In genomic region chrX:49053223-49054072, GRCh38 we compare ENCODE assay signal across 9 cellular contexts. TPM values are rescaled to one million over a fixed set of nuclear protein-coding genes. Genes with fewer than 3 reads are reported as not detected.
DNase-seq lines count a peak whose midpoint lies in the region; ATAC-seq, FAIRE-seq and TF ChIP-seq lines count a peak whose summit lies in the region.
"Had no signal": no experiment of that assay in that cellular context is flagged by ENCODE, and none has a peak within 500 bp of the region (broad histone marks: within the 10 kb centered on the region; RNA-seq: fewer than 3 reads in every experiment).

No MANE protein-coding gene starts in this region.

- no peak for TF ChIP-seq POLR2A in K562 (conservative IDR thresholded peaks at IDR 0.05)

- H3K36me3 Mint-ChIP-seq in T-helper 17 cell (ENCODE audit: low read depth): no peaks in the 10 kb centered on the region

- TF ChIP-seq EP300 in K562 (IDR thresholded peaks at IDR 0.05; ENCODE audit: low read length): no peak

- 8% methylated on average over 8 of the region's 79 CpGs for WGBS in K562 (ENCODE audit: insufficient coverage, low coverage, missing lambda C conversion rate)

- H3K4me1 ChIP-seq in K562 (replicated peaks in 1 of 2; ENCODE audit: control insufficient read depth in 2 of 2, insufficient read depth in 2 of 2, low read length in 2 of 2): peaks cover 0 to 11% of the 10 kb centered on the region in 2 experiments; a peak in 4 of 5 replicates

- H3K4me2 ChIP-seq in K562 (ENCODE audit: insufficient read depth, low read length): peak overlapping the region; percentile 55

- in situ Hi-C loops in K562 (cut with MboI): no loop called here

- H3K27me3 Mint-ChIP-seq in T-helper 17 cell: no peaks in the 10 kb centered on the region

- no peaks in the 10 kb centered on the region; the same call in 2 of the 3 replicates for H3K79me2 ChIP-seq in K562 (ENCODE audit: control insufficient read depth, insufficient read depth, low read length)

- POLR2A ChIA-PET in K562 (lab: Yijun Ruan, JAX): interaction anchor here (1.0 kb wide), 1 partner anchor 9 kb away, joined by 5 read pairs; no protein-coding TSS in a partner anchor

- H3K27ac Mint-ChIP-seq in T-helper 17 cell: peak overlapping the region; percentile 90

- DNase-seq in GM06990 (ENCODE audit: extremely low read depth, insufficient read length): peak; percentile 59
- peak; percentile 27 to 36 (median 36) for DNase-seq in T-helper 17 cell
- peak; percentile 74 to 80 (median 77) for DNase-seq in K562 (ENCODE audit: extremely low read depth in 1 of 4, low spot score in 3 of 4)
- peak; percentile 77 for DNase-seq in iPS-NIHi7 (ENCODE audit: extremely low spot score)
- DNase-seq in stimulated activated CD4-positive, alpha-beta T cell treated with anti-CD3 and anti-CD28 coated beads, Interleukin-12 subunit alpha, Interleukin-12 subunit beta, amount 100 ng/mL, for 4 hours: peak; percentile 62

- H3K9me3 ChIP-seq in KOPT-K1 (ENCODE audit: insufficient read depth, low read length, poor library complexity, severe bottlenecking): no peaks in the 10 kb centered on the region
- H3K9me3 ChIP-seq in T-helper 17 cell (ENCODE audit: control insufficient read depth, low read length, poor library complexity, severe bottlenecking): no peaks in the 10 kb centered on the region
- H3K9me3 ChIP-seq in K562 (replicated peaks; ENCODE audit: control insufficient read depth, insufficient read depth, low read depth, low read length): no peaks in the 10 kb centered on the region; the same call in 1 of the 2 replicates

- CTCF ChIA-PET in K562 (lab: Yijun Ruan, JAX; ENCODE audit: low intra/inter-chr PET ratio): no interaction called here

- H3K9me1 ChIP-seq in K562 (ENCODE audit: control insufficient read depth, insufficient read depth, low read length): no peaks in the 10 kb centered on the region

- BruUV-seq in K562 (replicated peaks; lab: Mats Ljungman, UMichigan): no TSS peak

- no peak for FAIRE-seq in K562 (lab: Jason Lieb, UNC)
- FAIRE-seq: endometrium had no signal

- TF ChIP-seq RAD21 in K562 (CRISPR knock-in tag; conservative IDR thresholded peaks at IDR 0.05 in 1 of 2, IDR thresholded peaks at IDR 0.05 in 1 of 2): no peak

- peaks cover 31% of the 10 kb centered on the region for H3K4me1 Mint-ChIP-seq in T-helper 17 cell

- H3K36me3 ChIP-seq in GM06990 (ENCODE audit: control insufficient read depth, insufficient read depth, low read length) (no peaks in the 10 kb centered on the region), KOPT-K1 (ENCODE audit: insufficient read depth, low read length) (no peaks in the 10 kb centered on the region; the same call in 1 of the 2 replicates), K562 (ENCODE audit: control insufficient read depth, insufficient read depth, low read length) (no peaks in the 10 kb centered on the region)

- peak overlapping the region; percentile 90 for H2AFZ ChIP-seq in K562 (ENCODE audit: low read depth, low read length)

- H3K27me3 ChIP-seq in GM06990 (replicated peaks; ENCODE audit: control insufficient read depth, insufficient read depth, low read length) (no peaks in the 10 kb centered on the region), K562 (ENCODE audit: control insufficient read depth in 2 of 2, insufficient read depth in 2 of 2, low read length in 2 of 2) (no peaks in the 10 kb centered on the region)

- no peaks in the 10 kb centered on the region for H4K20me1 ChIP-seq in K562 (replicated peaks; ENCODE audit: control insufficient read depth, insufficient read depth, low read length)

- intact Hi-C loops in K562 (cut with micrococcal nuclease): no loop called here

- peak; percentile 81 for ATAC-seq in T-helper 17 cell
- peak; percentile 88 for ATAC-seq in K562
- no peak for ATAC-seq in GM18858 (IDR thresholded peaks at IDR 0.05; ENCODE audit: unreplicated experiment)
- ATAC-seq in GM19023 (IDR thresholded peaks at IDR 0.05; ENCODE audit: unreplicated experiment): no peak

- H3K4me3 ChIP-seq in GM06990 (replicated peaks; ENCODE audit: low read depth, low read length) (peak overlapping the region; percentile 63), K562 (peak overlapping the region; percentile 42)

- peak overlapping the region; percentile 81 for H3K4me3 Mint-ChIP-seq in T-helper 17 cell

- H3K27ac ChIP-seq in KOPT-K1 (ENCODE audit: low read depth, low read length, poor library complexity, severe bottlenecking): peak overlapping the region; percentile 80
- H3K27ac ChIP-seq in K562 (ENCODE audit: extremely low read depth, low read depth, low read length): peak overlapping the region; percentile 77; the same call in 2 of the 3 replicates

- TF ChIP-seq CTCF in GM06990 (IDR thresholded peaks at IDR 0.05; ENCODE audit: insufficient read depth, low read length, poor library complexity, severe bottlenecking) (no peak), K562 (IDR thresholded peaks at IDR 0.05 in 2 of 3, conservative IDR thresholded peaks at IDR 0.05 in 1 of 3; ENCODE audit: insufficient read depth in 2 of 3, low read depth in 1 of 3, low read length in 3 of 3) (no peak)

- peak overlapping the region; percentile 54 to 85 for H3K9ac ChIP-seq in K562 (ENCODE audit: insufficient read depth in 1 of 2, low read depth in 2 of 2, low read length in 2 of 2)

RNA-seq across cellular contexts. Expression of gene CCDC120, which starts 5.4 kb away (rescaled TPM):
- total RNA-seq in T-helper 17 cell (10 to 100 TPM; 10.8 to 11.8 TPM), K562 (2014; rRNA removed) (0.77 and 1.1 TPM in 2 replicates), K562 (2014; rRNA removed; fragmentation: Illumina TruSeq; extraction: Trizol) (0.22 and 0.29 TPM in 2 replicates), K562 (2015; rRNA removed; fragmentation: Illumina TruSeq; extraction: Trizol) (0.40 and 0.57 TPM in 2 replicates), K562 (2021) (3.1 and 3.6 TPM in 2 replicates)
- total RNA-seq in K562 (2011; cell fraction: chromatin; rRNA removed; ENCODE audit: low replicate concordance): 4.7 and 8.2 TPM in 2 replicates
- total RNA-seq in K562 (2011; cell fraction: nucleolus; rRNA removed): 2.5 and 2.9 TPM in 2 replicates
- 4.4 and 7.8 TPM in 2 replicates for total RNA-seq in K562 (2011; cell fraction: nucleoplasm; rRNA removed)
- polyA plus RNA-seq in K562 (2011; rRNA removed) (0.54 and 1.3 TPM in 2 replicates), K562 (2014; fragmentation: Illumina TruSeq; extraction: Trizol) (1.9 and 2.0 TPM in 2 replicates), K562 (2014; fragmentation: Nextera tagmentation; extraction: Ambion mirVana) (under 1 TPM; 0.13 to 0.14 TPM), K562 (2014; rRNA removed) (1.3 and 2.2 TPM in 2 replicates)
- 0.74 and 0.97 TPM in 2 replicates for polyA plus RNA-seq in K562 (2011; cell fraction: cytosol; rRNA removed)
- polyA plus RNA-seq in K562 (2011; cell fraction: nucleus; rRNA removed): 3.4 and 4.4 TPM in 2 replicates
- polyA plus RNA-seq in K562 (2012): 1.9 and 3.0 TPM in 2 replicates
- 0.32 and 0.51 TPM in 2 replicates for polyA minus RNA-seq in K562 (2011; rRNA and poly(A)+ RNA removed)
- 0.48 and 0.64 TPM in 2 replicates for polyA minus RNA-seq in K562 (2011; cell fraction: cytosol; rRNA and poly(A)+ RNA removed)
- polyA minus RNA-seq in K562 (2011; cell fraction: nucleus; rRNA and poly(A)+ RNA removed): 0.67 and 0.78 TPM in 2 replicates

RNA-seq across cellular contexts. Expression of gene TFE3, which starts 10.3 kb away (rescaled TPM):
- total RNA-seq in T-helper 17 cell: 10 to 100 TPM; 38.9 to 46.4 TPM
- total RNA-seq in K562 (2011; cell fraction: chromatin; rRNA removed; ENCODE audit: low replicate concordance): 40.6 and 53.3 TPM in 2 replicates
- total RNA-seq in K562 (2011; cell fraction: nucleolus; rRNA removed): 26.7 and 35.2 TPM in 2 replicates
- total RNA-seq in K562 (2011; cell fraction: nucleoplasm; rRNA removed): 33.7 and 52.6 TPM in 2 replicates
- total RNA-seq in K562 (2014; rRNA removed): 15.9 and 20.8 TPM in 2 replicates
- total RNA-seq in K562 (2014; rRNA removed; fragmentation: Illumina TruSeq; extraction: Trizol): 8.4 and 9.5 TPM in 2 replicates
- total RNA-seq in K562 (2015; rRNA removed; fragmentation: Illumina TruSeq; extraction: Trizol): 11.8 and 11.9 TPM in 2 replicates
- 16.9 and 20.3 TPM in 2 replicates for total RNA-seq in K562 (2021)
- polyA plus RNA-seq in K562 (2011; rRNA removed): 10.5 and 11.2 TPM in 2 replicates
- 13.1 and 28.0 TPM in 2 replicates for polyA plus RNA-seq in K562 (2011; cell fraction: cytosol; rRNA removed)
- polyA plus RNA-seq in K562 (2011; cell fraction: nucleus; rRNA removed): 11.2 and 20.3 TPM in 2 replicates
- 18.1 and 29.3 TPM in 2 replicates for polyA plus RNA-seq in K562 (2012)
- 18.7 and 20.6 TPM in 2 replicates for polyA plus RNA-seq in K562 (2014; fragmentation: Illumina TruSeq; extraction: Trizol)
- polyA plus RNA-seq in K562 (2014; fragmentation: Nextera tagmentation; extraction: Ambion mirVana): 1 to 10 TPM; 1.9 to 3.8 TPM
- polyA plus RNA-seq in K562 (2014; rRNA removed): 14.8 and 15.1 TPM in 2 replicates
- 15.7 and 26.0 TPM in 2 replicates for polyA minus RNA-seq in K562 (2011; rRNA and poly(A)+ RNA removed)
- polyA minus RNA-seq in K562 (2011; cell fraction: cytosol; rRNA and poly(A)+ RNA removed): 22.6 and 27.9 TPM in 2 replicates
- 12.1 and 15.5 TPM in 2 replicates for polyA minus RNA-seq in K562 (2011; cell fraction: nucleus; rRNA and poly(A)+ RNA removed)

RNA-seq across cellular contexts. Expression of gene PRAF2, which starts 20.4 kb away (rescaled TPM):
- total RNA-seq in T-helper 17 cell (10 to 100 TPM; 18.8 to 20.6 TPM), K562 (2014; rRNA removed) (2.0 and 2.4 TPM in 2 replicates), K562 (2014; rRNA removed; fragmentation: Illumina TruSeq; extraction: Trizol) (0.55 and 0.64 TPM in 2 replicates), K562 (2015; rRNA removed; fragmentation: Illumina TruSeq; extraction: Trizol) (0.75 and 1.2 TPM in 2 replicates), K562 (2021) (2.8 and 3.8 TPM in 2 replicates)
- 7.1 and 19.3 TPM in 2 replicates for total RNA-seq in K562 (2011; cell fraction: chromatin; rRNA removed; ENCODE audit: low replicate concordance)
- 10.7 and 13.4 TPM in 2 replicates for total RNA-seq in K562 (2011; cell fraction: nucleolus; rRNA removed)
- total RNA-seq in K562 (2011; cell fraction: nucleoplasm; rRNA removed): 11.1 and 15.0 TPM in 2 replicates
- polyA plus RNA-seq in K562 (2011; rRNA removed) (2.5 and 5.3 TPM in 2 replicates), K562 (2014; fragmentation: Illumina TruSeq; extraction: Trizol) (3.6 and 3.7 TPM in 2 replicates), K562 (2014; fragmentation: Nextera tagmentation; extraction: Ambion mirVana) (under 1 TPM; 0.24 to 0.29 TPM), K562 (2014; rRNA removed) (3.8 and 5.7 TPM in 2 replicates)
- 2.9 and 4.7 TPM in 2 replicates for polyA plus RNA-seq in K562 (2011; cell fraction: cytosol; rRNA removed)
- polyA plus RNA-seq in K562 (2011; cell fraction: nucleus; rRNA removed): 23.9 and 40.4 TPM in 2 replicates
- 2.3 and 14.7 TPM in 2 replicates for polyA plus RNA-seq in K562 (2012)
- polyA minus RNA-seq in K562 (2011; rRNA and poly(A)+ RNA removed): 0.63 and 0.72 TPM in 2 replicates
- 0.67 and 1.4 TPM in 2 replicates for polyA minus RNA-seq in K562 (2011; cell fraction: cytosol; rRNA and poly(A)+ RNA removed)
- polyA minus RNA-seq in K562 (2011; cell fraction: nucleus; rRNA and poly(A)+ RNA removed): 3.9 and 4.9 TPM in 2 replicates

RNA-seq across cellular contexts. Expression of gene WDR45, which starts 26.2 kb away (rescaled TPM):
- total RNA-seq in T-helper 17 cell (10 to 100 TPM; 69.9 to 73.5 TPM), K562 (2014; rRNA removed) (52.5 and 59.7 TPM in 2 replicates), K562 (2014; rRNA removed; fragmentation: Illumina TruSeq; extraction: Trizol) (28.6 and 40.4 TPM in 2 replicates), K562 (2015; rRNA removed; fragmentation: Illumina TruSeq; extraction: Trizol) (27.5 and 29.0 TPM in 2 replicates), K562 (2021) (78.7 and 79.9 TPM in 2 replicates)
- total RNA-seq in K562 (2011; cell fraction: chromatin; rRNA removed; ENCODE audit: low replicate concordance): 248 and 538 TPM in 2 replicates
- total RNA-seq in K562 (2011; cell fraction: nucleolus; rRNA removed): 297 and 325 TPM in 2 replicates
- total RNA-seq in K562 (2011; cell fraction: nucleoplasm; rRNA removed): 309 and 310 TPM in 2 replicates
- polyA plus RNA-seq in K562 (2011; rRNA removed) (122 and 125 TPM in 2 replicates), K562 (2014; fragmentation: Illumina TruSeq; extraction: Trizol) (81.8 and 90.8 TPM in 2 replicates), K562 (2014; fragmentation: Nextera tagmentation; extraction: Ambion mirVana) (10 to 100 TPM; 19.4 to 31.0 TPM), K562 (2014; rRNA removed) (106 and 136 TPM in 2 replicates)
- polyA plus RNA-seq in K562 (2011; cell fraction: cytosol; rRNA removed): 110 and 158 TPM in 2 replicates
- polyA plus RNA-seq in K562 (2011; cell fraction: nucleus; rRNA removed): 536 and 714 TPM in 2 replicates
- 72.7 and 146 TPM in 2 replicates for polyA plus RNA-seq in K562 (2012)
- polyA minus RNA-seq in K562 (2011; rRNA and poly(A)+ RNA removed): 50.8 and 83.2 TPM in 2 replicates
- 30.2 and 31.0 TPM in 2 replicates for polyA minus RNA-seq in K562 (2011; cell fraction: cytosol; rRNA and poly(A)+ RNA removed)
- 90.1 and 104 TPM in 2 replicates for polyA minus RNA-seq in K562 (2011; cell fraction: nucleus; rRNA and poly(A)+ RNA removed)

RNA-seq across cellular contexts. Expression of gene GRIPAP1, which starts 51.4 kb away (rescaled TPM):
- total RNA-seq in T-helper 17 cell (100 to 1,000 TPM; 107 to 123 TPM), K562 (2014; rRNA removed) (21.7 and 24.0 TPM in 2 replicates), K562 (2014; rRNA removed; fragmentation: Illumina TruSeq; extraction: Trizol) (15.3 and 16.2 TPM in 2 replicates), K562 (2015; rRNA removed; fragmentation: Illumina TruSeq; extraction: Trizol) (18.4 and 20.8 TPM in 2 replicates), K562 (2021) (27.4 and 37.5 TPM in 2 replicates)
- 195 and 197 TPM in 2 replicates for total RNA-seq in K562 (2011; cell fraction: chromatin; rRNA removed; ENCODE audit: low replicate concordance)
- total RNA-seq in K562 (2011; cell fraction: nucleolus; rRNA removed): 52.9 and 55.0 TPM in 2 replicates
- total RNA-seq in K562 (2011; cell fraction: nucleoplasm; rRNA removed): 112 and 180 TPM in 2 replicates
- polyA plus RNA-seq in K562 (2011; rRNA removed) (28.8 and 31.9 TPM in 2 replicates), K562 (2014; fragmentation: Illumina TruSeq; extraction: Trizol) (27.3 and 31.0 TPM in 2 replicates), K562 (2014; fragmentation: Nextera tagmentation; extraction: Ambion mirVana) (1 to 10 TPM; 4.1 to 4.6 TPM), K562 (2014; rRNA removed) (41.6 and 42.4 TPM in 2 replicates)
- 15.3 and 19.5 TPM in 2 replicates for polyA plus RNA-seq in K562 (2011; cell fraction: cytosol; rRNA removed)
- 159 and 162 TPM in 2 replicates for polyA plus RNA-seq in K562 (2011; cell fraction: nucleus; rRNA removed)
- 26.9 and 43.0 TPM in 2 replicates for polyA plus RNA-seq in K562 (2012)
- polyA minus RNA-seq in K562 (2011; rRNA and poly(A)+ RNA removed): 26.0 and 41.0 TPM in 2 replicates
- polyA minus RNA-seq in K562 (2011; cell fraction: cytosol; rRNA and poly(A)+ RNA removed): 7.2 and 8.1 TPM in 2 replicates
- 21.1 and 50.1 TPM in 2 replicates for polyA minus RNA-seq in K562 (2011; cell fraction: nucleus; rRNA and poly(A)+ RNA removed)

Comparison
In these comparisons a context has a peak if more than half of its experiments do, and no peak if none do; other contexts are left out.
1. ATAC-seq: peak in T-helper 17 cell (single experiment) and K562 (single experiment); none in GM18858 (single experiment) and GM19023 (single experiment).
2. Peak in every context shown above with its lines, with median percentiles within 50 percentile points of each other: DNase-seq.